Comparison of ENCODE assay signal across 8 cellular contexts in the genomic region with DNA sequence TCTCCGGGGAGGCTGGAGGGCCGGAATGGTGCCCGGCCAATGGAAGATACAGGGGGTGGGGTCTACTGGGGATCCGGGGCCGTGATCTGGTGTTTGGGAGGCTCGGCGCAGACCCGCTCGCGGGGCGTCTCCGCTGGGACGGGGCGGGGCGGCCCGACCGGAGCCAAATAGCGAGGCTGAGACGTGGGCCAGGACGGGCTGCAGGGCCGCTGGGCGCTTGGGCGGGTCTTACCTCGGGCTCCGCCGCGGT. TPM values are rescaled to one million over a fixed set of nuclear protein-coding genes. Genes with fewer than 3 reads are reported as not detected.
DNase-seq lines count a peak whose midpoint lies in the region; ATAC-seq and TF ChIP-seq lines count a peak whose summit lies in the region.

No MANE protein-coding gene starts in this region.

- DNase-seq in RPMI8226 (peak; percentile 84), foreskin fibroblast (peak; percentile 79 to 91), osteocyte (ENCODE audit: extremely low spot score, unreplicated experiment) (peak; percentile 91), ureter (ENCODE audit: low spot score) (peak; percentile 75)
- peak; percentile 89 for DNase-seq in activated effector memory CD4-positive, alpha-beta T cell treated with anti-CD3 and anti-CD28 coated beads, Interleukin-2, amount 50 U/mL, for 16 hours

- no peaks in the 10 kb centered on the region for H3K27me3 Mint-ChIP-seq in osteocyte (ENCODE audit: unreplicated experiment)

- no peaks in the 10 kb centered on the region for H3K9me3 Mint-ChIP-seq in osteocyte (ENCODE audit: unreplicated experiment)

- peak overlapping the region; percentile 81 for H3K27ac Mint-ChIP-seq in osteocyte (ENCODE audit: unreplicated experiment)

- peak overlapping the region; percentile 95 for H3K4me3 Mint-ChIP-seq in osteocyte (ENCODE audit: unreplicated experiment)

- ATAC-seq in GM18873 (IDR thresholded peaks at IDR 0.05; ENCODE audit: low FRiP score, unreplicated experiment) (peak; percentile 31), HG03108 (IDR thresholded peaks at IDR 0.05; ENCODE audit: unreplicated experiment) (peak; percentile 46)

- H3K27ac ChIP-seq in 22Rv1: peak overlapping the region; percentile 88

- no peaks in the 10 kb centered on the region for H3K36me3 Mint-ChIP-seq in osteocyte (ENCODE audit: unreplicated experiment)

- peak overlapping the region; percentile 87 to 94 for H3K4me3 ChIP-seq in foreskin fibroblast (ENCODE audit: low read depth in 1 of 2, low read length in 2 of 2)

- TF ChIP-seq CTCF in 22Rv1 (IDR thresholded peaks at IDR 0.05) (no peak), foreskin fibroblast (IDR thresholded peaks at IDR 0.05; ENCODE audit: low read depth, low read length) (no peak), osteocyte (IDR thresholded peaks at IDR 0.05) (no peak)

- peaks cover 33% of the 10 kb centered on the region for H3K4me1 Mint-ChIP-seq in osteocyte (ENCODE audit: unreplicated experiment)

RNA-seq across cellular contexts. Expression of gene MYO9A, which starts 0.6 kb away (rescaled TPM):
- total RNA-seq in osteocyte (39.6 and 46.3 TPM in 2 replicates), ureter (73.4 TPM)

RNA-seq across cellular contexts. Expression of gene SENP8, which starts 0.8 kb away (rescaled TPM):
- total RNA-seq in osteocyte (4.0 and 4.6 TPM in 2 replicates), ureter (5.3 TPM)

Comparison
In these comparisons a context has a peak if more than half of its experiments do, and no peak if none do; other contexts are left out.
1. Peak in every context shown above with its lines: DNase-seq, ATAC-seq, H3K4me3 ChIP-seq and H3K27ac ChIP-seq.